8 cellular contexts compared by ENCODE assay signal in the genomic region with DNA sequence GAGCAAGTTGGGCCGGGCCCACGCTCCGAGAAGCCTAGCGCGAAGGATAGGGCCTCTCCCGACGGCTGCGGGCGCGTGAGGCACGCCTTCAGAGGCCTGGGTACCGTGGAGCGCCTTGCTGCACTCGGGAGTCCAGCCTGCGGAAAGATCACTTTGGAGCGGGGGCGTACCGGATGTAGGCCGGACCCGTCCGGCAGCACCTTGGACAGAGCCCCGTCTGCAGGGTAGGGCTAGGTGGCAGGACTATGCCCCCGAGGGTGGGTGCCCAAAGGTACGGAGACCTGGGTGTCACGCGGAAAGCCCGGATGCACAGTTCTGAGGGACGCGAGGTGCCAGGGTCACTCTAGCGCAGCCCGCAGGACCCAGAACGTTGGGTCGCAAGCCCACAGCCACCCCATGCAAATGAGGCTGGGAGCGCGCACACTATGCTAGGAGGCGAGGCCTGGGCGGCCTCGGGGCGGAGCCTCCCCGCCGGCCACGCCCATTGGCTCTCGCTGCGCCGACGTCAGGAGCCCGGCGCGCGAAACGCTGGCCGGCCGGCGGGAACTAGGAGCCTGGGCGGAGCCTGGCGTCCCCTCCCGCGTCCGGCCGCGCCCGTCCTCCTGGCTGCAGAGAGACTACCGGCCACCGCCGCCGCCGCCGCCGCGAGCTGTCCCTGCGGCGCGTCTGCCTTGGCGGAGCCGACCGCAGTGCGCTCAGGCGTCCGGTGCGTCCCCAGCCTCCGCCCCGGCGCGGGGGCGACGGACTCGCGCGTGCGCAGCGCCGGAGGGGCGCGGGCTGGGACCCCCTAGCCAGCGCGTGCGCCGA. TPM values are rescaled to one million over a fixed set of nuclear protein-coding genes. Genes with fewer than 3 reads are reported as not detected.
DNase-seq lines count a peak whose midpoint lies in the region; ATAC-seq and TF ChIP-seq lines count a peak whose summit lies in the region.

Gene PAQR4 (plus strand): TSS at position 611 of the 807 bp plus-strand sequence. CDS start 327 bp downstream, outside the sequence.

- peaks cover 12% of the 10 kb centered on the region for H3K27me3 Mint-ChIP-seq in neural progenitor cell (ENCODE audit: insufficient read depth, low read depth)

- H3K4me3 ChIP-seq in H7 (ENCODE audit: insufficient read depth, low read depth, low read length) (peak within 1 kb of the TSS; percentile 89), neural progenitor cell (peak within 1 kb of the TSS; percentile 81), stomach smooth muscle (ENCODE audit: low read length in 2 of 2) (peak within 1 kb of the TSS; percentile 43 to 81)

- H3K36me3 ChIP-seq in H7 (replicated peaks; ENCODE audit: control insufficient read depth, insufficient read depth, low read length), result peaks cover 13% of the 10 kb centered on the region
- H3K36me3 ChIP-seq in neural progenitor cell, result no peaks in the 10 kb centered on the region
- H3K36me3 ChIP-seq in stomach smooth muscle (ENCODE audit: control insufficient read depth in 2 of 2, insufficient read depth in 2 of 2, low read length in 2 of 2), result no peaks in the 10 kb centered on the region

- peak within 1 kb of the TSS; percentile 82 for H3K4me3 Mint-ChIP-seq in neural progenitor cell

- H3K36me3 Mint-ChIP-seq in neural progenitor cell, result peaks cover 5% of the 10 kb centered on the region

- peaks cover 71% of the 10 kb centered on the region for H4K20me1 ChIP-seq in neural progenitor cell (ENCODE audit: low read depth)

- no peaks in the 10 kb centered on the region for H3K79me2 ChIP-seq in neural progenitor cell (ENCODE audit: low read depth)

- in situ Hi-C loops in G401 (cut with HindIII; ENCODE audit: low sequenced_read_pairs), result no loop called here

- peak; percentile 2 for TF ChIP-seq CTCF in foreskin keratinocyte (conservative IDR thresholded peaks at IDR 0.05)
- TF ChIP-seq CTCF in neural progenitor cell (IDR thresholded peaks at IDR 0.05), result no peak

- peak; percentile 72 for ATAC-seq in foreskin keratinocyte

- peak within 1 kb of the TSS; percentile 91 for H3K4me2 ChIP-seq in neural progenitor cell

- H2AFZ ChIP-seq in neural progenitor cell (replicated peaks), result peak within 1 kb of the TSS; percentile 27

- H3K27ac ChIP-seq in foreskin keratinocyte (peak within 1 kb of the TSS; percentile 46), neural progenitor cell (no peak within 1 kb of the TSS), stomach smooth muscle (ENCODE audit: low read length) (no peak within 1 kb of the TSS)

- H3K27ac Mint-ChIP-seq in neural progenitor cell, result no peak within 1 kb of the TSS

- H3K4me1 Mint-ChIP-seq in neural progenitor cell, result peaks cover 19% of the 10 kb centered on the region

- H3K9ac ChIP-seq in neural progenitor cell (no peak within 1 kb of the TSS), stomach smooth muscle (ENCODE audit: low read length in 2 of 2) (no peak within 1 kb of the TSS)

- no peaks in the 10 kb centered on the region for H3K9me3 ChIP-seq in neural progenitor cell (ENCODE audit: low read depth)
- no peaks in the 10 kb centered on the region for H3K9me3 ChIP-seq in stomach smooth muscle (ENCODE audit: control insufficient read depth in 2 of 2, low read length in 2 of 2)

- H3K4me1 ChIP-seq in foreskin keratinocyte, result no peaks in the 10 kb centered on the region
- H3K4me1 ChIP-seq in neural progenitor cell, result peaks cover 12% of the 10 kb centered on the region
- peaks cover 41% of the 10 kb centered on the region for H3K4me1 ChIP-seq in stomach smooth muscle (ENCODE audit: control insufficient read depth, insufficient read depth, low read length)

- H3K27me3 ChIP-seq in H7 (ENCODE audit: control insufficient read depth, insufficient read depth, low read length), result peaks cover 4% of the 10 kb centered on the region; the same call in 1 of the 2 replicates
- H3K27me3 ChIP-seq in foreskin keratinocyte, result peaks cover 17% of the 10 kb centered on the region
- H3K27me3 ChIP-seq in neural progenitor cell, result peaks cover 49% of the 10 kb centered on the region
- H3K27me3 ChIP-seq in stomach smooth muscle (ENCODE audit: control insufficient read depth in 1 of 2, insufficient read depth in 2 of 2, low read length in 2 of 2), result peaks cover 39 to 60% of the 10 kb centered on the region in 2 donors

- H3F3A ChIP-seq in neural progenitor cell (ENCODE audit: low read depth), result peaks cover 41% of the 10 kb centered on the region

- H3K9me3 Mint-ChIP-seq in neural progenitor cell, result peaks cover 5% of the 10 kb centered on the region

- peak; percentile 87 for DNase-seq in G401 (ENCODE audit: low spot score)
- peak; percentile 99 for DNase-seq in H7
- peak; percentile 85 for DNase-seq in M059J (ENCODE audit: low read depth)
- peak; percentile 66 for DNase-seq in SHP77 treated with DMSO at 0.1 percent for 48 hours (lab: John Stamatoyannopoulos, UW)
- DNase-seq in activated gamma-delta T cell treated with anti-CD3 and anti-CD28 coated beads, Interleukin-2, amount 50 U/mL, for 16 hours (ENCODE audit: low read depth), result peak; percentile 45
- DNase-seq in foreskin keratinocyte, result peak; percentile 69 to 79
- DNase-seq in neural progenitor cell (ENCODE audit: low spot score), result peak; percentile 98

RNA-seq across cellular contexts. Expression of gene PAQR4, which starts in this region (rescaled TPM):
- 29.0 and 43.4 TPM in 2 replicates for total RNA-seq in G401 (2014; rRNA removed; shearing (Covaris generic))
- 62.6 and 65.6 TPM in 2 replicates for total RNA-seq in H7 (2014; rRNA removed; shearing (Covaris generic))
- total RNA-seq in M059J (2014; rRNA removed; shearing (Covaris generic)), result 24.0 and 38.7 TPM in 2 replicates
- total RNA-seq in foreskin keratinocyte (29.6 and 32.8 TPM in 2 replicates), neural progenitor cell (ENCODE audit: low replicate concordance) (3.3 and 15.4 TPM in 2 replicates)
- 35.4 and 35.6 TPM in 2 replicates for polyA plus RNA-seq in foreskin keratinocyte

Comparison
In these comparisons a context has a peak if more than half of its experiments do, and no peak if none do; other contexts are left out.
1. DNase-seq: peak in every context shown above with its lines; median percentile 99 in H7; 98 in neural progenitor cell; 87 in G401; 85 in M059J; 74 in foreskin keratinocyte; 66 in SHP77 treated with DMSO at 0.1 percent for 48 hours; 45 in activated gamma-delta T cell treated with anti-CD3 and anti-CD28 coated beads, Interleukin-2, amount 50 U/mL, for 16 hours.